In the genomic region with DNA sequence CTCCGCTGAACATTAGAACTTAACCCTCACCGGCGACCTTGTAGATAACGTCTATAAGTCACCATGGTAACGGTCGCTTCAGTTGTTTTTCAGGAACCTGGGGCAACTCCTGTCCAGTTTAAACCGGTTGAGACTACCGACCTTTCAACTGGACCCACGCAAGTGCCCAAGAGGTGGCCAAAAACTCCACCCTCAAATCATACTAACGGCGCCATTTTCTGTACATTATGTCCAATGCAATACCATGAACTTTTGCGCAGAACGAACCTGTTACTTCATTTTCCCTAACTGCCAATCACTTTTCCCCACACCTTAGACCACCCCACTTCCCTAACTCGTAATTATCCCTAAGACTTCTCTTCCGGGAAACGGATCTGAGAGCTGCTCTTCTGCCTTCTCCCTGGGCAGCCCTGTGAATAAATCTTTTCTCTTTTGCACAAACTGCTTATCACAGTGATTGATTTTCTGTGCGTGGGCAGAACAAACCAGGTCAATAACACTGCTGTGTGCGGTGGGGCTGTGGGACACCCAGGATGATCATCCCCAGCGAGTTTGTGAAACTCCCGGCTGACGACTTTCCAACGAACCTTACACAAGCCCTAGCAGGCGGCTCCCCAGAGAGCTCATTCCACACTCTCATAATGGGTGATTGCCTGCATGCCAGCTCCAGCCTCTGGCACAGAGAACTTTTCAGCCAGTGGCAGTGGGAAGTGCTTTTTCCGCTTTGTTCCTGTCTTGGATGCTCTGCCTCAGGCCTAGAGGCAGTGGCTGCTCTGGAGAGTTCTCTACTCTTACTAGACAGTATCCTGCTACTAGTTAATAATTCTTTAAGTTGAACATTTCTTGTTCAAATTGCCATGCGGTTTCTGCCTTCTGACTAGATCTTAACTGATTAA, we compare ENCODE assay signal across 1 cellular context.
TF ChIP-seq lines count a peak whose summit lies in the region.

No MANE protein-coding gene starts in this region.

TF ChIP-seq in K562, 482 proteins besides CTCF, POLR2A, EP300 and RAD21 (continued from another document and continues in another):
- TF ChIP-seq BACH1 (tag; IDR thresholded peaks at IDR 0.05) (peak; percentile 90), THRB (CRISPR knock-in tag; conservative IDR thresholded peaks at IDR 0.05) (peak; percentile 96), HMG20B (CRISPR knock-in tag; IDR thresholded peaks at IDR 0.05) (no peak), SAFB2 (IDR thresholded peaks at IDR 0.05; ENCODE audit: borderline replicate concordance, low read depth, low read length, severe bottlenecking) (no peak), PTRF (tag; IDR thresholded peaks at IDR 0.05) (peak; percentile 84), SRSF7 (optimal IDR thresholded peaks at IDR 0.05; ENCODE audit: low read depth, low read length) (no peak), CREM (IDR thresholded peaks at IDR 0.05; ENCODE audit: low read depth) (peak; percentile 58; the same call in 1 of the 2 replicates), MAX (CRISPR knock-in tag; IDR thresholded peaks at IDR 0.05) (0 out of 2 replicates have a peak, but pooled peaks have one; percentile 30), ZBTB8A (IDR thresholded peaks at IDR 0.05; ENCODE audit: partially characterized antibody) (no peak), RFX1 (IDR thresholded peaks at IDR 0.05) (peak; percentile 99), ZNF174 (CRISPR knock-in tag; IDR thresholded peaks at IDR 0.05) (peak; percentile 67; the same call in 1 of the 2 replicates), KLF1 (tag; IDR thresholded peaks at IDR 0.05) (no peak), SFPQ (IDR thresholded peaks at IDR 0.05; ENCODE audit: low read depth, low read length) (no peak), POLR3G (IDR thresholded peaks at IDR 0.05; ENCODE audit: extremely low read depth, insufficient read length, insufficient replicate concordance) (no peak), KDM1A (IDR thresholded peaks at IDR 0.05) (peak; percentile 70 to 82), POU5F1 (IDR thresholded peaks at IDR 0.05; ENCODE audit: borderline replicate concordance, low read depth, low read length, partially characterized antibody) (no peak), SMAD1 (IDR thresholded peaks at IDR 0.05; ENCODE audit: low read depth, low read length, partially characterized antibody) (no peak), HMGXB4 (CRISPR knock-in tag; IDR thresholded peaks at IDR 0.05) (no peak), GATAD2A (IDR thresholded peaks at IDR 0.05) (no peak), PHTF2 (CRISPR knock-in tag; IDR thresholded peaks at IDR 0.05) (no peak), HMG20A (CRISPR knock-in tag; conservative IDR thresholded peaks at IDR 0.05) (no peak), SP1 (CRISPR knock-in tag; IDR thresholded peaks at IDR 0.05) (no peak; the same call in 1 of the 2 replicates), MYNN (IDR thresholded peaks at IDR 0.05) (peak; percentile 55; the same call in 1 of the 2 replicates), MYNN (CRISPR knock-in tag; IDR thresholded peaks at IDR 0.05) (no peak), U2AF1 (optimal IDR thresholded peaks at IDR 0.05; ENCODE audit: low read depth, low read length) (no peak), USF2 (CRISPR knock-in tag; IDR thresholded peaks at IDR 0.05) (no peak), ZFX (CRISPR knock-in tag; IDR thresholded peaks at IDR 0.05) (peak; percentile 68), ZNF316 (IDR thresholded peaks at IDR 0.05) (no peak), CEBPB (tag; IDR thresholded peaks at IDR 0.05) (peak; percentile 54; the same call in 1 of the 2 replicates), E2F3 (CRISPR knock-in tag; IDR thresholded peaks at IDR 0.05) (peak; percentile 62; the same call in 1 of the 2 replicates), RFX7 (CRISPR knock-in tag; IDR thresholded peaks at IDR 0.05) (no peak; the same call in 1 of the 2 replicates), L3MBTL2 (IDR thresholded peaks at IDR 0.05) (peak; percentile 87), KLF13 (tag; IDR thresholded peaks at IDR 0.05; ENCODE audit: borderline replicate concordance, low read depth) (no peak; the same call in 1 of the 2 replicates)
- TF ChIP-seq, protein P1, sequence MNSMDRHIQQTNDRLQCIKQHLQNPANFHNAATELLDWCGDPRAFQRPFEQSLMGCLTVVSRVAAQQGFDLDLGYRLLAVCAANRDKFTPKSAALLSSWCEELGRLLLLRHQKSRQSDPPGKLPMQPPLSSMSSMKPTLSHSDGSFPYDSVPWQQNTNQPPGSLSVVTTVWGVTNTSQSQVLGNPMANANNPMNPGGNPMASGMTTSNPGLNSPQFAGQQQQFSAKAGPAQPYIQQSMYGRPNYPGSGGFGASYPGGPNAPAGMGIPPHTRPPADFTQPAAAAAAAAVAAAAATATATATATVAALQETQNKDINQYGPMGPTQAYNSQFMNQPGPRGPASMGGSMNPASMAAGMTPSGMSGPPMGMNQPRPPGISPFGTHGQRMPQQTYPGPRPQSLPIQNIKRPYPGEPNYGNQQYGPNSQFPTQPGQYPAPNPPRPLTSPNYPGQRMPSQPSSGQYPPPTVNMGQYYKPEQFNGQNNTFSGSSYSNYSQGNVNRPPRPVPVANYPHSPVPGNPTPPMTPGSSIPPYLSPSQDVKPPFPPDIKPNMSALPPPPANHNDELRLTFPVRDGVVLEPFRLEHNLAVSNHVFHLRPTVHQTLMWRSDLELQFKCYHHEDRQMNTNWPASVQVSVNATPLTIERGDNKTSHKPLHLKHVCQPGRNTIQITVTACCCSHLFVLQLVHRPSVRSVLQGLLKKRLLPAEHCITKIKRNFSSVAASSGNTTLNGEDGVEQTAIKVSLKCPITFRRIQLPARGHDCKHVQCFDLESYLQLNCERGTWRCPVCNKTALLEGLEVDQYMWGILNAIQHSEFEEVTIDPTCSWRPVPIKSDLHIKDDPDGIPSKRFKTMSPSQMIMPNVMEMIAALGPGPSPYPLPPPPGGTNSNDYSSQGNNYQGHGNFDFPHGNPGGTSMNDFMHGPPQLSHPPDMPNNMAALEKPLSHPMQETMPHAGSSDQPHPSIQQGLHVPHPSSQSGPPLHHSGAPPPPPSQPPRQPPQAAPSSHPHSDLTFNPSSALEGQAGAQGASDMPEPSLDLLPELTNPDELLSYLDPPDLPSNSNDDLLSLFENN (IDR thresholded peaks at IDR 0.05; ENCODE audit: low read depth in 2 of 2, low read length in 2 of 2): no peak
- TF ChIP-seq, protein P2, sequence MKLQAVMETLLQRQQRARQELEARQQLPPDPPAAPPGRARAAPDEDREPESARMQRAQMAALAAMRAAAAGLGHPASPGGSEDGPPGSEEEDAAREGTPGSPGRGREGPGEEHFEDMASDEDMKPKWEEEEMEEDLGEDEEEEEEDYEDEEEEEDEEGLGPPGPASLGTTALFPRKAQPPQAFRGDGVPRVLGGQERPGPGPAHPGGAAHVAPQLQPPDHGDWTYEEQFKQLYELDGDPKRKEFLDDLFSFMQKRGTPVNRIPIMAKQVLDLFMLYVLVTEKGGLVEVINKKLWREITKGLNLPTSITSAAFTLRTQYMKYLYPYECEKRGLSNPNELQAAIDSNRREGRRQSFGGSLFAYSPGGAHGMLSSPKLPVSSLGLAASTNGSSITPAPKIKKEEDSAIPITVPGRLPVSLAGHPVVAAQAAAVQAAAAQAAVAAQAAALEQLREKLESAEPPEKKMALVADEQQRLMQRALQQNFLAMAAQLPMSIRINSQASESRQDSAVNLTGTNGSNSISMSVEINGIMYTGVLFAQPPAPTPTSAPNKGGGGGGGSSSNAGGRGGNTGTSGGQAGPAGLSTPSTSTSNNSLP (IDR thresholded peaks at IDR 0.05; ENCODE audit: borderline replicate concordance, low read depth, low read length): no peak
